ENCODE assay signal across 1 cellular context in the genomic region with DNA sequence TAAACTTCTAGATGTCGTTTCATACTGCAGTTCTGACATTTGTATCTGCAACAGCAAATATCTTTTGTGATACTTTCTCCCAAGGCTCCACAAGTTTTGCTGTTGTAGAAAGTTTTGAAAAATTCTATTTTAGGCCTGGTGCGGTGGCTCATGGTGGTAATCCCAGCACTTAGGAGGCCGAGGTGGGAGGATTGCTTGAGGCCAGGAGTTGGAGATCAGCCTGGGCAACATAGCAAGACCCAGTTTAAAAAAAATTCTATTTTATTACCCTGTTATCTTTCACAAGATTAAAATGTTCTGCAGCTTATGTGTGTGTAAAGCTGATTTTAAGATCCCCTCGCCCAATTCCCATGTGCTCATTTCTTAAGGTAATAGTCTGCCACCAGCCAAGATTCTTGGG.
TF ChIP-seq lines count a peak whose summit lies in the region.

No MANE protein-coding gene starts in this region.

TF ChIP-seq in IMR-90, 13 proteins besides CTCF, POLR2A, EP300 and RAD21 (continued from another document):
- TF ChIP-seq, protein P1, sequence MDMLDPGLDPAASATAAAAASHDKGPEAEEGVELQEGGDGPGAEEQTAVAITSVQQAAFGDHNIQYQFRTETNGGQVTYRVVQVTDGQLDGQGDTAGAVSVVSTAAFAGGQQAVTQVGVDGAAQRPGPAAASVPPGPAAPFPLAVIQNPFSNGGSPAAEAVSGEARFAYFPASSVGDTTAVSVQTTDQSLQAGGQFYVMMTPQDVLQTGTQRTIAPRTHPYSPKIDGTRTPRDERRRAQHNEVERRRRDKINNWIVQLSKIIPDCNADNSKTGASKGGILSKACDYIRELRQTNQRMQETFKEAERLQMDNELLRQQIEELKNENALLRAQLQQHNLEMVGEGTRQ (IDR thresholded peaks at IDR 0.05; ENCODE audit: low read depth, low read length) = no peak
- TF ChIP-seq, protein P2, sequence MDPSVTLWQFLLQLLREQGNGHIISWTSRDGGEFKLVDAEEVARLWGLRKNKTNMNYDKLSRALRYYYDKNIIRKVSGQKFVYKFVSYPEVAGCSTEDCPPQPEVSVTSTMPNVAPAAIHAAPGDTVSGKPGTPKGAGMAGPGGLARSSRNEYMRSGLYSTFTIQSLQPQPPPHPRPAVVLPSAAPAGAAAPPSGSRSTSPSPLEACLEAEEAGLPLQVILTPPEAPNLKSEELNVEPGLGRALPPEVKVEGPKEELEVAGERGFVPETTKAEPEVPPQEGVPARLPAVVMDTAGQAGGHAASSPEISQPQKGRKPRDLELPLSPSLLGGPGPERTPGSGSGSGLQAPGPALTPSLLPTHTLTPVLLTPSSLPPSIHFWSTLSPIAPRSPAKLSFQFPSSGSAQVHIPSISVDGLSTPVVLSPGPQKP (IDR thresholded peaks at IDR 0.05; ENCODE audit: borderline replicate concordance, low read depth, low read length) = no peak
- TF ChIP-seq CHD1 (IDR thresholded peaks at IDR 0.05; ENCODE audit: low read depth, low read length) (no peak), BHLHE40 (IDR thresholded peaks at IDR 0.05; ENCODE audit: low read depth, low read length) (no peak), CEBPB (IDR thresholded peaks at IDR 0.05; ENCODE audit: low read depth, low read length) (no peak), FOS (IDR thresholded peaks at IDR 0.05; ENCODE audit: low read depth, low read length) (no peak), RFX5 (IDR thresholded peaks at IDR 0.05; ENCODE audit: low read depth, low read length) (no peak), RCOR1 (IDR thresholded peaks at IDR 0.05; ENCODE audit: insufficient replicate concordance, low read length) (no peak), SMC3 (IDR thresholded peaks at IDR 0.05; ENCODE audit: low read depth, low read length) (no peak), MAFK (IDR thresholded peaks at IDR 0.05; ENCODE audit: low read depth, low read length) (no peak)
TF ChIP-seq in IMR-90: peak in this region for 0.
